In the genomic region with DNA sequence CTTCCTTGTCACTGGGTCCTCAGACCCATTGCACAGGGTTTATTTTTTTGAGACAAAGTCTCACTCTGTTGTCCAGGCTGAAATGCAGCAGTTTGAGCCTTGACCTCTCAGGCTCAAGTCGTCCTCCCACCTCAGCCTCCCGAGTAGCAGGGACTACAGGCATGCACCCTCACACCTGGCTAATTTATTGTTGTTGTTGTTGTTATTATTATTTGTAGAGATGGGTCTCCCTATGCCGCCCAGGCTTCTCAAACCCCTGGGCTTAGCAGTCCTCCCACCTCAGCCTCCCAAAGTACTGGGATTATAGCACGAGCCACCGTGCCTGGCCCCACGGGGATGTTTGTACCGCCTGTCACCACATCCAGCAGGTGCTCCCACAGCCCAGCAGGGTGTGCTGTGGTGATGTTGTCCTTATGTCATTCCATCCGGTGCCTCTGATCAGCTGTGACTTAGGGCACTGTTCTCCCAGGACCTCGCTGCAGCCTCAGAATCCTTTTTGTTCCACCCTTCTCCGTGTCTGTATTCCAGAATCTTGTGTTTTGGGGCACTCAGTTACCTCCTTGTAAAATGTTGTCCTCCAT, we compare ENCODE assay signal across 1 cellular context.
TF ChIP-seq lines count a peak whose summit lies in the region.

No MANE protein-coding gene starts in this region.

TF ChIP-seq in HepG2, 621 proteins besides CTCF, POLR2A, EP300 and RAD21 (continued from another document and continues in another):
- TF ChIP-seq, protein P1, sequence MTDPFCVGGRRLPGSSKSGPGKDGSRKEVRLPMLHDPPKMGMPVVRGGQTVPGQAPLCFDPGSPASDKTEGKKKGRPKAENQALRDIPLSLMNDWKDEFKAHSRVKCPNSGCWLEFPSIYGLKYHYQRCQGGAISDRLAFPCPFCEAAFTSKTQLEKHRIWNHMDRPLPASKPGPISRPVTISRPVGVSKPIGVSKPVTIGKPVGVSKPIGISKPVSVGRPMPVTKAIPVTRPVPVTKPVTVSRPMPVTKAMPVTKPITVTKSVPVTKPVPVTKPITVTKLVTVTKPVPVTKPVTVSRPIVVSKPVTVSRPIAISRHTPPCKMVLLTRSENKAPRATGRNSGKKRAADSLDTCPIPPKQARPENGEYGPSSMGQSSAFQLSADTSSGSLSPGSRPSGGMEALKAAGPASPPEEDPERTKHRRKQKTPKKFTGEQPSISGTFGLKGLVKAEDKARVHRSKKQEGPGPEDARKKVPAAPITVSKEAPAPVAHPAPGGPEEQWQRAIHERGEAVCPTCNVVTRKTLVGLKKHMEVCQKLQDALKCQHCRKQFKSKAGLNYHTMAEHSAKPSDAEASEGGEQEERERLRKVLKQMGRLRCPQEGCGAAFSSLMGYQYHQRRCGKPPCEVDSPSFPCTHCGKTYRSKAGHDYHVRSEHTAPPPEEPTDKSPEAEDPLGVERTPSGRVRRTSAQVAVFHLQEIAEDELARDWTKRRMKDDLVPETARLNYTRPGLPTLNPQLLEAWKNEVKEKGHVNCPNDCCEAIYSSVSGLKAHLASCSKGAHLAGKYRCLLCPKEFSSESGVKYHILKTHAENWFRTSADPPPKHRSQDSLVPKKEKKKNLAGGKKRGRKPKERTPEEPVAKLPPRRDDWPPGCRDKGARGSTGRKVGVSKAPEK (CRISPR knock-in tag; IDR thresholded peaks at IDR 0.05; ENCODE audit: borderline replicate concordance), result no peak
- TF ChIP-seq SP2 (CRISPR knock-in tag; IDR thresholded peaks at IDR 0.05), result no peak
- no peak for TF ChIP-seq ZNF333 (CRISPR knock-in tag; IDR thresholded peaks at IDR 0.05; ENCODE audit: borderline replicate concordance)
- no peak for TF ChIP-seq TGIF2 (CRISPR knock-in tag; IDR thresholded peaks at IDR 0.05)
- TF ChIP-seq BRCA1 (CRISPR knock-in tag; IDR thresholded peaks at IDR 0.05), result no peak
- TF ChIP-seq, protein P2, sequence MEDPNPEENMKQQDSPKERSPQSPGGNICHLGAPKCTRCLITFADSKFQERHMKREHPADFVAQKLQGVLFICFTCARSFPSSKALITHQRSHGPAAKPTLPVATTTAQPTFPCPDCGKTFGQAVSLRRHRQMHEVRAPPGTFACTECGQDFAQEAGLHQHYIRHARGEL (CRISPR knock-in tag; IDR thresholded peaks at IDR 0.05), result no peak
- TF ChIP-seq, protein P3, sequence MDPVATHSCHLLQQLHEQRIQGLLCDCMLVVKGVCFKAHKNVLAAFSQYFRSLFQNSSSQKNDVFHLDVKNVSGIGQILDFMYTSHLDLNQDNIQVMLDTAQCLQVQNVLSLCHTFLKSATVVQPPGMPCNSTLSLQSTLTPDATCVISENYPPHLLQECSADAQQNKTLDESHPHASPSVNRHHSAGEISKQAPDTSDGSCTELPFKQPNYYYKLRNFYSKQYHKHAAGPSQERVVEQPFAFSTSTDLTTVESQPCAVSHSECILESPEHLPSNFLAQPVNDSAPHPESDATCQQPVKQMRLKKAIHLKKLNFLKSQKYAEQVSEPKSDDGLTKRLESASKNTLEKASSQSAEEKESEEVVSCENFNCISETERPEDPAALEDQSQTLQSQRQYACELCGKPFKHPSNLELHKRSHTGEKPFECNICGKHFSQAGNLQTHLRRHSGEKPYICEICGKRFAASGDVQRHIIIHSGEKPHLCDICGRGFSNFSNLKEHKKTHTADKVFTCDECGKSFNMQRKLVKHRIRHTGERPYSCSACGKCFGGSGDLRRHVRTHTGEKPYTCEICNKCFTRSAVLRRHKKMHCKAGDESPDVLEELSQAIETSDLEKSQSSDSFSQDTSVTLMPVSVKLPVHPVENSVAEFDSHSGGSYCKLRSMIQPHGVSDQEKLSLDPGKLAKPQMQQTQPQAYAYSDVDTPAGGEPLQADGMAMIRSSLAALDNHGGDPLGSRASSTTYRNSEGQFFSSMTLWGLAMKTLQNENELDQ (CRISPR knock-in tag; IDR thresholded peaks at IDR 0.05; ENCODE audit: borderline replicate concordance), result no peak
- peak; percentile 41; the same call in 1 of the 2 replicates for TF ChIP-seq ZNF124 (CRISPR knock-in tag; IDR thresholded peaks at IDR 0.05)
- TF ChIP-seq, protein P4, sequence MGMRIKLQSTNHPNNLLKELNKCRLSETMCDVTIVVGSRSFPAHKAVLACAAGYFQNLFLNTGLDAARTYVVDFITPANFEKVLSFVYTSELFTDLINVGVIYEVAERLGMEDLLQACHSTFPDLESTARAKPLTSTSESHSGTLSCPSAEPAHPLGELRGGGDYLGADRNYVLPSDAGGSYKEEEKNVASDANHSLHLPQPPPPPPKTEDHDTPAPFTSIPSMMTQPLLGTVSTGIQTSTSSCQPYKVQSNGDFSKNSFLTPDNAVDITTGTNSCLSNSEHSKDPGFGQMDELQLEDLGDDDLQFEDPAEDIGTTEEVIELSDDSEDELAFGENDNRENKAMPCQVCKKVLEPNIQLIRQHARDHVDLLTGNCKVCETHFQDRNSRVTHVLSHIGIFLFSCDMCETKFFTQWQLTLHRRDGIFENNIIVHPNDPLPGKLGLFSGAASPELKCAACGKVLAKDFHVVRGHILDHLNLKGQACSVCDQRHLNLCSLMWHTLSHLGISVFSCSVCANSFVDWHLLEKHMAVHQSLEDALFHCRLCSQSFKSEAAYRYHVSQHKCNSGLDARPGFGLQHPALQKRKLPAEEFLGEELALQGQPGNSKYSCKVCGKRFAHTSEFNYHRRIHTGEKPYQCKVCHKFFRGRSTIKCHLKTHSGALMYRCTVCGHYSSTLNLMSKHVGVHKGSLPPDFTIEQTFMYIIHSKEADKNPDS (CRISPR knock-in tag; IDR thresholded peaks at IDR 0.05), result no peak
- peak; percentile 87; the same call in 1 of the 2 replicates for TF ChIP-seq FOXK1 (CRISPR knock-in tag; IDR thresholded peaks at IDR 0.05; ENCODE audit: borderline replicate concordance, low read depth)
- TF ChIP-seq PHF8 (CRISPR knock-in tag; IDR thresholded peaks at IDR 0.05), result no peak
- peak; percentile 77 for TF ChIP-seq ERF (CRISPR knock-in tag; IDR thresholded peaks at IDR 0.05)
- TF ChIP-seq THYN1 (CRISPR knock-in tag; IDR thresholded peaks at IDR 0.05; ENCODE audit: borderline replicate concordance, low read depth), result no peak
- TF ChIP-seq, protein P5, sequence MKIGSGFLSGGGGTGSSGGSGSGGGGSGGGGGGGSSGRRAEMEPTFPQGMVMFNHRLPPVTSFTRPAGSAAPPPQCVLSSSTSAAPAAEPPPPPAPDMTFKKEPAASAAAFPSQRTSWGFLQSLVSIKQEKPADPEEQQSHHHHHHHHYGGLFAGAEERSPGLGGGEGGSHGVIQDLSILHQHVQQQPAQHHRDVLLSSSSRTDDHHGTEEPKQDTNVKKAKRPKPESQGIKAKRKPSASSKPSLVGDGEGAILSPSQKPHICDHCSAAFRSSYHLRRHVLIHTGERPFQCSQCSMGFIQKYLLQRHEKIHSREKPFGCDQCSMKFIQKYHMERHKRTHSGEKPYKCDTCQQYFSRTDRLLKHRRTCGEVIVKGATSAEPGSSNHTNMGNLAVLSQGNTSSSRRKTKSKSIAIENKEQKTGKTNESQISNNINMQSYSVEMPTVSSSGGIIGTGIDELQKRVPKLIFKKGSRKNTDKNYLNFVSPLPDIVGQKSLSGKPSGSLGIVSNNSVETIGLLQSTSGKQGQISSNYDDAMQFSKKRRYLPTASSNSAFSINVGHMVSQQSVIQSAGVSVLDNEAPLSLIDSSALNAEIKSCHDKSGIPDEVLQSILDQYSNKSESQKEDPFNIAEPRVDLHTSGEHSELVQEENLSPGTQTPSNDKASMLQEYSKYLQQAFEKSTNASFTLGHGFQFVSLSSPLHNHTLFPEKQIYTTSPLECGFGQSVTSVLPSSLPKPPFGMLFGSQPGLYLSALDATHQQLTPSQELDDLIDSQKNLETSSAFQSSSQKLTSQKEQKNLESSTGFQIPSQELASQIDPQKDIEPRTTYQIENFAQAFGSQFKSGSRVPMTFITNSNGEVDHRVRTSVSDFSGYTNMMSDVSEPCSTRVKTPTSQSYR (CRISPR knock-in tag; IDR thresholded peaks at IDR 0.05; ENCODE audit: borderline replicate concordance), result 0 out of 2 replicates have a peak, but pooled peaks have one; percentile 11
- TF ChIP-seq ZNF75D (CRISPR knock-in tag; IDR thresholded peaks at IDR 0.05; ENCODE audit: borderline replicate concordance), result no peak
- no peak for TF ChIP-seq ZNF567 (CRISPR knock-in tag; IDR thresholded peaks at IDR 0.05; ENCODE audit: borderline replicate concordance)
- no peak for TF ChIP-seq CHCHD3 (CRISPR knock-in tag; IDR thresholded peaks at IDR 0.05)
- TF ChIP-seq HMG20B (CRISPR knock-in tag; conservative IDR thresholded peaks at IDR 0.05), result no peak
- TF ChIP-seq, protein P6, sequence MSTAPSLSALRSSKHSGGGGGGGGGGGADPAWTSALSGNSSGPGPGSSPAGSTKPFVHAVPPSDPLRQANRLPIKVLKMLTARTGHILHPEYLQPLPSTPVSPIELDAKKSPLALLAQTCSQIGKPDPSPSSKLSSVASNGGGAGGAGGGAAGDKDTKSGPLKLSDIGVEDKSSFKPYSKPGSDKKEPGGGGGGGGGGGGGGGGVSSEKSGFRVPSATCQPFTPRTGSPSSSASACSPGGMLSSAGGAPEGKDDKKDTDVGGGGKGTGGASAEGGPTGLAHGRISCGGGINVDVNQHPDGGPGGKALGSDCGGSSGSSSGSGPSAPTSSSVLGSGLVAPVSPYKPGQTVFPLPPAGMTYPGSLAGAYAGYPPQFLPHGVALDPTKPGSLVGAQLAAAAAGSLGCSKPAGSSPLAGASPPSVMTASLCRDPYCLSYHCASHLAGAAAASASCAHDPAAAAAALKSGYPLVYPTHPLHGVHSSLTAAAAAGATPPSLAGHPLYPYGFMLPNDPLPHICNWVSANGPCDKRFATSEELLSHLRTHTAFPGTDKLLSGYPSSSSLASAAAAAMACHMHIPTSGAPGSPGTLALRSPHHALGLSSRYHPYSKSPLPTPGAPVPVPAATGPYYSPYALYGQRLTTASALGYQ (CRISPR knock-in tag; IDR thresholded peaks at IDR 0.05), result no peak
- TF ChIP-seq NR1H2 (CRISPR knock-in tag; IDR thresholded peaks at IDR 0.05; ENCODE audit: borderline replicate concordance, low read depth), result no peak
- TF ChIP-seq, protein P7, sequence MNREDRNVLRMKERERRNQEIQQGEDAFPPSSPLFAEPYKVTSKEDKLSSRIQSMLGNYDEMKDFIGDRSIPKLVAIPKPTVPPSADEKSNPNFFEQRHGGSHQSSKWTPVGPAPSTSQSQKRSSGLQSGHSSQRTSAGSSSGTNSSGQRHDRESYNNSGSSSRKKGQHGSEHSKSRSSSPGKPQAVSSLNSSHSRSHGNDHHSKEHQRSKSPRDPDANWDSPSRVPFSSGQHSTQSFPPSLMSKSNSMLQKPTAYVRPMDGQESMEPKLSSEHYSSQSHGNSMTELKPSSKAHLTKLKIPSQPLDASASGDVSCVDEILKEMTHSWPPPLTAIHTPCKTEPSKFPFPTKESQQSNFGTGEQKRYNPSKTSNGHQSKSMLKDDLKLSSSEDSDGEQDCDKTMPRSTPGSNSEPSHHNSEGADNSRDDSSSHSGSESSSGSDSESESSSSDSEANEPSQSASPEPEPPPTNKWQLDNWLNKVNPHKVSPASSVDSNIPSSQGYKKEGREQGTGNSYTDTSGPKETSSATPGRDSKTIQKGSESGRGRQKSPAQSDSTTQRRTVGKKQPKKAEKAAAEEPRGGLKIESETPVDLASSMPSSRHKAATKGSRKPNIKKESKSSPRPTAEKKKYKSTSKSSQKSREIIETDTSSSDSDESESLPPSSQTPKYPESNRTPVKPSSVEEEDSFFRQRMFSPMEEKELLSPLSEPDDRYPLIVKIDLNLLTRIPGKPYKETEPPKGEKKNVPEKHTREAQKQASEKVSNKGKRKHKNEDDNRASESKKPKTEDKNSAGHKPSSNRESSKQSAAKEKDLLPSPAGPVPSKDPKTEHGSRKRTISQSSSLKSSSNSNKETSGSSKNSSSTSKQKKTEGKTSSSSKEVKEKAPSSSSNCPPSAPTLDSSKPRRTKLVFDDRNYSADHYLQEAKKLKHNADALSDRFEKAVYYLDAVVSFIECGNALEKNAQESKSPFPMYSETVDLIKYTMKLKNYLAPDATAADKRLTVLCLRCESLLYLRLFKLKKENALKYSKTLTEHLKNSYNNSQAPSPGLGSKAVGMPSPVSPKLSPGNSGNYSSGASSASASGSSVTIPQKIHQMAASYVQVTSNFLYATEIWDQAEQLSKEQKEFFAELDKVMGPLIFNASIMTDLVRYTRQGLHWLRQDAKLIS (CRISPR knock-in tag; IDR thresholded peaks at IDR 0.05), result no peak
- no peak for TF ChIP-seq HOXA7 (CRISPR knock-in tag; IDR thresholded peaks at IDR 0.05)
- peak; percentile 83 for TF ChIP-seq STAG1 (CRISPR knock-in tag; IDR thresholded peaks at IDR 0.05)
- TF ChIP-seq RORA (CRISPR knock-in tag; IDR thresholded peaks at IDR 0.05), result no peak
- TF ChIP-seq SNAPC2 (CRISPR knock-in tag; IDR thresholded peaks at IDR 0.05), result no peak
- no peak for TF ChIP-seq AGO1 (IDR thresholded peaks at IDR 0.05; ENCODE audit: low read depth, low read length, poor library complexity, severe bottlenecking)
- no peak for TF ChIP-seq ZSCAN25 (CRISPR knock-in tag; IDR thresholded peaks at IDR 0.05)
- no peak for TF ChIP-seq HNRNPL (IDR thresholded peaks at IDR 0.05; ENCODE audit: low read depth, low read length)
- no peak for TF ChIP-seq SNRNP70 (IDR thresholded peaks at IDR 0.05; ENCODE audit: low read depth, low read length)
- TF ChIP-seq, protein P8, sequence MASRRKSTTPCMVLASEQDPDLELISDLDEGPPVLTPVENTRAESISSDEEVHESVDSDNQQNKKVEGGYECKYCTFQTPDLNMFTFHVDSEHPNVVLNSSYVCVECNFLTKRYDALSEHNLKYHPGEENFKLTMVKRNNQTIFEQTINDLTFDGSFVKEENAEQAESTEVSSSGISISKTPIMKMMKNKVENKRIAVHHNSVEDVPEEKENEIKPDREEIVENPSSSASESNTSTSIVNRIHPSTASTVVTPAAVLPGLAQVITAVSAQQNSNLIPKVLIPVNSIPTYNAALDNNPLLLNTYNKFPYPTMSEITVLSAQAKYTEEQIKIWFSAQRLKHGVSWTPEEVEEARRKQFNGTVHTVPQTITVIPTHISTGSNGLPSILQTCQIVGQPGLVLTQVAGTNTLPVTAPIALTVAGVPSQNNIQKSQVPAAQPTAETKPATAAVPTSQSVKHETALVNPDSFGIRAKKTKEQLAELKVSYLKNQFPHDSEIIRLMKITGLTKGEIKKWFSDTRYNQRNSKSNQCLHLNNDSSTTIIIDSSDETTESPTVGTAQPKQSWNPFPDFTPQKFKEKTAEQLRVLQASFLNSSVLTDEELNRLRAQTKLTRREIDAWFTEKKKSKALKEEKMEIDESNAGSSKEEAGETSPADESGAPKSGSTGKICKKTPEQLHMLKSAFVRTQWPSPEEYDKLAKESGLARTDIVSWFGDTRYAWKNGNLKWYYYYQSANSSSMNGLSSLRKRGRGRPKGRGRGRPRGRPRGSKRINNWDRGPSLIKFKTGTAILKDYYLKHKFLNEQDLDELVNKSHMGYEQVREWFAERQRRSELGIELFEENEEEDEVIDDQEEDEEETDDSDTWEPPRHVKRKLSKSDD (CRISPR knock-in tag; IDR thresholded peaks at IDR 0.05; ENCODE audit: low read depth), result no peak
- no peak for TF ChIP-seq ZFP36 (IDR thresholded peaks at IDR 0.05; ENCODE audit: borderline replicate concordance, low read depth, low read length, partially characterized antibody)
- TF ChIP-seq FLYWCH1 (CRISPR knock-in tag; IDR thresholded peaks at IDR 0.05), result no peak
- TF ChIP-seq, protein P9, sequence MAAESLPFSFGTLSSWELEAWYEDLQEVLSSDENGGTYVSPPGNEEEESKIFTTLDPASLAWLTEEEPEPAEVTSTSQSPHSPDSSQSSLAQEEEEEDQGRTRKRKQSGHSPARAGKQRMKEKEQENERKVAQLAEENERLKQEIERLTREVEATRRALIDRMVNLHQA (CRISPR knock-in tag; IDR thresholded peaks at IDR 0.05), result no peak
